17 cellular contexts compared by ENCODE assay signal in genomic region chr18:24006731-24007308, GRCh38. TPM values are rescaled to one million over a fixed set of nuclear protein-coding genes. Genes with fewer than 3 reads are reported as not detected.
DNase-seq lines count a peak whose midpoint lies in the region; ATAC-seq and TF ChIP-seq lines count a peak whose summit lies in the region.
"Had no signal": no experiment of that assay in that cellular context is flagged by ENCODE, and none has a peak within 500 bp of the region (broad histone marks: within the 10 kb centered on the region; RNA-seq: fewer than 3 reads in every experiment).

No MANE protein-coding gene starts in this region.

- H3K27me3 ChIP-seq in CD4-positive, CD25-positive, alpha-beta regulatory T cell (ENCODE audit: control insufficient read depth, insufficient read depth, low read length): no peaks in the 10 kb centered on the region
- H3K27me3 ChIP-seq in ascending aorta: no peaks in the 10 kb centered on the region

- POLR2A ChIA-PET in T-cell (lab: Charles Lee): no interaction called here

- no peaks in the 10 kb centered on the region for H3K36me3 Mint-ChIP-seq in CD4-positive, CD25-positive, alpha-beta regulatory T cell
- H3K36me3 Mint-ChIP-seq in T-cell: no peaks in the 10 kb centered on the region

- peak overlapping the region; percentile 32 to 76 (median 69) for H3K27ac Mint-ChIP-seq in CD4-positive, CD25-positive, alpha-beta regulatory T cell
- peak overlapping the region; percentile 58 to 76 for H3K27ac Mint-ChIP-seq in T-cell

- no peak for DNase-seq in CD4-positive, CD25-positive, alpha-beta regulatory T cell
- peak; percentile 35 for DNase-seq in ELR (ENCODE audit: low read depth)
- DNase-seq in T-cell: no peak
- peak; percentile 31 for DNase-seq in iris pigment epithelial cell (ENCODE audit: low read depth)
- DNase-seq in ascending aorta (ENCODE audit: low spot score in 2 of 2): no peak
- DNase-seq in NCI-H748 treated with DMSO at 0.1 percent for 48 hours (lab: John Stamatoyannopoulos, UW): no peak
- DNase-seq in NCI-H1694 (lab: John Stamatoyannopoulos, UW): no peak
- DNase-seq: AML-193; CD8-positive, alpha-beta memory T cell; DND-41; GF-D8; Karpas-422; NCI-H1105 treated with DMSO at 0.1 percent for 48 hours; NCI-H187 treated with DMSO at 0.1 percent for 48 hours; NCI-H2171; NCI-H510A treated with DMSO at 0.1 percent for 48 hours had no signal

- H3K4me3 Mint-ChIP-seq in CD4-positive, CD25-positive, alpha-beta regulatory T cell: peak overlapping the region in 2 of 4 donors; percentile 5 to 34
- no peak overlapping the region for H3K4me3 Mint-ChIP-seq in T-cell
- H3K4me3 Mint-ChIP-seq: CD8-positive, alpha-beta memory T cell had no signal

- H3K9me3 Mint-ChIP-seq in CD4-positive, CD25-positive, alpha-beta regulatory T cell: no peaks in the 10 kb centered on the region
- no peaks in the 10 kb centered on the region for H3K9me3 Mint-ChIP-seq in T-cell
- H3K9me3 Mint-ChIP-seq: CD8-positive, alpha-beta memory T cell had no signal

- TF ChIP-seq CTCF in ascending aorta (IDR thresholded peaks at IDR 0.05): no peak

- peak overlapping the region; percentile 93 for H3K27ac ChIP-seq in CD4-positive, CD25-positive, alpha-beta regulatory T cell (ENCODE audit: insufficient read depth, low read length, poor library complexity, severe bottlenecking)
- no peak overlapping the region for H3K27ac ChIP-seq in ascending aorta

- no peaks in the 10 kb centered on the region for H3K9me3 ChIP-seq in CD4-positive, CD25-positive, alpha-beta regulatory T cell (ENCODE audit: control insufficient read depth in 2 of 2, low read length in 2 of 2)
- no peaks in the 10 kb centered on the region for H3K9me3 ChIP-seq in ascending aorta
- H3K9me3 ChIP-seq: HAP-1 had no signal

- intact Hi-C loops in ascending aorta (cut with DNase I): no loop called here

- H3K4me1 Mint-ChIP-seq in CD4-positive, CD25-positive, alpha-beta regulatory T cell: peaks cover 37 to 87% (median 62%) of the 10 kb centered on the region in 4 donors
- H3K4me1 Mint-ChIP-seq in T-cell: peaks cover 71 to 86% (median 81%) of the 10 kb centered on the region in 3 donors

- peak overlapping the region; percentile 53 for H3K4me3 ChIP-seq in CD4-positive, CD25-positive, alpha-beta regulatory T cell (ENCODE audit: low read depth, low read length)
- no peak overlapping the region for H3K4me3 ChIP-seq in ascending aorta
- H3K4me3 ChIP-seq: HAP-1 had no signal

- H3K36me3 ChIP-seq in CD4-positive, CD25-positive, alpha-beta regulatory T cell (ENCODE audit: control insufficient read depth, insufficient read depth, low read length): no peaks in the 10 kb centered on the region
- no peaks in the 10 kb centered on the region for H3K36me3 ChIP-seq in ascending aorta
- H3K36me3 ChIP-seq: HAP-1 had no signal

- no peaks in the 10 kb centered on the region for H3K27me3 Mint-ChIP-seq in CD4-positive, CD25-positive, alpha-beta regulatory T cell
- H3K27me3 Mint-ChIP-seq in T-cell: no peaks in the 10 kb centered on the region

- no peak for ATAC-seq in CD4-positive, CD25-positive, alpha-beta regulatory T cell (ENCODE audit: low read depth in 2 of 2)
- no peak for ATAC-seq in T-cell (replicated peaks in 1 of 4)

- peaks cover 86% of the 10 kb centered on the region for H3K4me1 ChIP-seq in CD4-positive, CD25-positive, alpha-beta regulatory T cell (ENCODE audit: control insufficient read depth, insufficient read depth, low read length, poor library complexity, severe bottlenecking)
- no peaks in the 10 kb centered on the region for H3K4me1 ChIP-seq in ascending aorta
- H3K4me1 ChIP-seq: HAP-1 had no signal

- CTCF ChIA-PET in T-cell (lab: Charles Lee): interaction anchor here in 1 of 2 donors (1.2 kb wide), 1 partner anchor 38 kb away, joined by 3 read pairs; no protein-coding TSS in a partner anchor

RNA-seq across cellular contexts. Expression of gene TTC39C, which starts 7.7 kb away (rescaled TPM):
- 274 TPM for total RNA-seq in CD4-positive, CD25-positive, alpha-beta regulatory T cell
- 100 to 1,000 TPM; 109 to 206 (median 167) TPM for polyA plus RNA-seq in CD4-positive, CD25-positive, alpha-beta regulatory T cell
- total RNA-seq in T-cell (100 to 1,000 TPM; 123 to 151 (median 136) TPM), ascending aorta (18.2 TPM)

Comparison
In these comparisons a context has a peak if more than half of its experiments do, and no peak if none do; other contexts are left out.
1. DNase-seq: peak in ELR (single experiment) and iris pigment epithelial cell (single experiment); none in CD4-positive, CD25-positive, alpha-beta regulatory T cell (0 of 3), T-cell (0 of 34), ascending aorta (0 of 2), NCI-H748 treated with DMSO at 0.1 percent for 48 hours (single experiment) and NCI-H1694 (single experiment).